1 cellular context compared by ENCODE assay signal in genomic region chr5:32275421-32275765, GRCh38.
TF ChIP-seq lines count a peak whose summit lies in the region.

No MANE protein-coding gene starts in this region.

TF ChIP-seq in HEK293T, 16 proteins besides CTCF, POLR2A, EP300 and RAD21 (continued from another document):
- no peak for TF ChIP-seq CTBP1 (IDR thresholded peaks at IDR 0.05; ENCODE audit: borderline replicate concordance)
- no peak for TF ChIP-seq FOXK2 (IDR thresholded peaks at IDR 0.05)
